ENCODE assay signal across 22 cellular contexts in genomic region chr2:41935806-41936205, GRCh38.
"Had no signal": no experiment of that assay in that cellular context is flagged by ENCODE, and none has a peak within 500 bp of the region (broad histone marks: within the 10 kb centered on the region; RNA-seq: fewer than 3 reads in every experiment).

No MANE protein-coding gene starts in this region.

- H3K27ac ChIP-seq: body of pancreas, neutrophil, parathyroid adenoma had no signal

- H3K27me3 ChIP-seq: body of pancreas, neutrophil had no signal

- ATAC-seq: activated CD8-positive, alpha-beta memory T cell treated with anti-CD3 and anti-CD28 coated beads, Interleukin-2, amount 10 ng/mL, durations not matched to agents 7 days and 5 days; body of pancreas; mucosa of descending colon; naive thymus-derived CD4-positive, alpha-beta T cell; stimulated activated memory B cell treated with anti-CD40 and anti-IgM and Interleukin-4, amounts not matched to agents 10 μg/mL and 1 μg/mL and 100 μg/mL, for 72 hours had no signal

- H3K4me3 ChIP-seq: body of pancreas, lung, mucosa of descending colon, spleen had no signal

- H3K9me3 ChIP-seq: body of pancreas, mucosa of descending colon, neutrophil, spleen had no signal

- DNase-seq: activated B cell treated with CpG ODN at 0.5 μM for 24 hours; activated CD4-positive, alpha-beta memory T cell treated with anti-CD3 and anti-CD28 coated beads, Interleukin-2, amount 10 ng/mL, durations not matched to agents 7 days and 5 days; activated CD4-positive, alpha-beta T cell treated with anti-CD3 and anti-CD28 coated beads for 48 hours; activated CD8-positive, alpha-beta memory T cell treated with anti-CD3 and anti-CD28 coated beads, Interleukin-2, amount 10 ng/mL, durations not matched to agents 7 days and 5 days; activated naive CD4-positive, alpha-beta T cell treated with Interleukin-2 at 50 U/mL for 16 hours; activated naive CD8-positive, alpha-beta T cell treated with anti-CD3 and anti-CD28 coated beads, Interleukin-2, amount 10 ng/mL, durations not matched to agents 7 days and 5 days; amygdala; body of pancreas; cortex of kidney; erythroblast; foreskin melanocyte; hypothalamus; islet precursor cell; mucosa of descending colon; naive thymus-derived CD4-positive, alpha-beta T cell; spleen; stimulated activated CD4-positive, alpha-beta T cell treated with anti-CD3 and anti-CD28 coated beads, Interleukin-4, amount 100 ng/mL, for 4 hours; T-helper 9 cell had no signal

- H3K4me1 ChIP-seq: body of pancreas, parathyroid adenoma had no signal

- H2AFZ ChIP-seq: parathyroid adenoma had no signal

- H3K36me3 ChIP-seq: neutrophil, spleen had no signal

- H3K9ac ChIP-seq: parathyroid adenoma had no signal
